14 cellular contexts compared by ENCODE assay signal in genomic region chr3:21435871-21436270, GRCh38.
DNase-seq lines count a peak whose midpoint lies in the region; TF ChIP-seq lines count a peak whose summit lies in the region.
"Had no signal": no experiment of that assay in that cellular context is flagged by ENCODE, and none has a peak within 500 bp of the region (broad histone marks: within the 10 kb centered on the region; RNA-seq: fewer than 3 reads in every experiment).

No MANE protein-coding gene starts in this region.

- no peak for TF ChIP-seq CTCF in fibroblast of villous mesenchyme (IDR thresholded peaks at IDR 0.05; ENCODE audit: insufficient read depth, low read depth, low read length)

- no peak overlapping the region for H3K4me3 ChIP-seq in fibroblast of villous mesenchyme (ENCODE audit: low read depth, low read length)
- H3K4me3 ChIP-seq: coronary artery, K562 had no signal

- DNase-seq in A172 (ENCODE audit: low spot score) (peak; percentile 89), HPDE6-E6E7 (ENCODE audit: extremely low spot score) (peak; percentile 39), amniotic stem cell (lab: John Stamatoyannopoulos, UW) (peak; percentile 83), fibroblast of villous mesenchyme (ENCODE audit: low read depth) (peak; percentile 39), posterior vena cava (ENCODE audit: low spot score) (no peak), DMS153 treated with DMSO at 0.1 percent for 48 hours (lab: John Stamatoyannopoulos, UW; ENCODE audit: unreplicated experiment) (no peak), inferior parietal cortex (ENCODE audit: extremely low spot score) (no peak), SIG-M5 treated with dmso at 0.1 percent for 504 hours (lab: John Stamatoyannopoulos, UW; ENCODE audit: unreplicated experiment) (no peak)
- DNase-seq: activated effector memory CD4-positive, alpha-beta T cell treated with anti-CD3 and anti-CD28 coated beads, Interleukin-2, amount 50 U/mL, for 16 hours; AML-193; nephron progenitor cell; stimulated activated naive CD4-positive, alpha-beta T cell treated with Interleukin-2 at 50 U/mL for 16 hours had no signal

- intact Hi-C loops in posterior vena cava (cut with DNase I) = no loop called here

Comparison
In these comparisons a context has a peak if more than half of its experiments do, and no peak if none do; other contexts are left out.
1. DNase-seq: peak in A172 (single experiment), HPDE6-E6E7 (single experiment), amniotic stem cell (single experiment) and fibroblast of villous mesenchyme (single experiment); none in posterior vena cava (single experiment), DMS153 treated with DMSO at 0.1 percent for 48 hours (single experiment), inferior parietal cortex (single experiment) and SIG-M5 treated with dmso at 0.1 percent for 504 hours (single experiment).